8 cellular contexts compared by ENCODE assay signal in the genomic region with DNA sequence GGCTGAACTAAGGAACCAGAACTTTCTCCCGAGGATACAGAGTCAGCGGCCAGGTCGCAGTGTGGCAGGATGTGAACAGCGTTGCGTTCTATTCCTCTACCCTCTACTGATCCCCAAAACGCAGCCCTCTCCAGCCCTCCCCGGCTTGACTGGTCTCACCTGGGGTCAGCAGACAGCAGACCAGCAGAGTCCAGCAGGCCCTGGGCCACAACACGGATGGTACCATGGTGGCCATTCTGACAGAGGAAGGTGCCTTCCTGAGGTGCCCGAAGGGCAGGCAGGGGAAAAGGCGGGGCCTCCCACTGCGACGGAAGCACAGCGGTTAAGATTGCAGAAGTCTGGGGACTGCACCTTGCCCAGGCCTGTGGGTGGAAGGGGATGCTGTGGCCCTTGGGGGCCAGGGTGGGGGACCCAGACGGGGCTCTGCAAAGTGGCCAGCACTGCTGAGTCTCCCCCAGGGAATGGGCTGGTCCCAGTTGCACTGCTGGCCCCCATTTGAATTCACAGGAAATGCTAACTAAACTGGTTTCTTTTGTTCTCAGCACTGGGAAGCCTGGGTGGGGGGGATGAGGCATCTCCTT. TPM values are rescaled to one million over a fixed set of nuclear protein-coding genes. Genes with fewer than 3 reads are reported as not detected.
DNase-seq lines count a peak whose midpoint lies in the region; ATAC-seq and TF ChIP-seq lines count a peak whose summit lies in the region.

A gene with protein sequence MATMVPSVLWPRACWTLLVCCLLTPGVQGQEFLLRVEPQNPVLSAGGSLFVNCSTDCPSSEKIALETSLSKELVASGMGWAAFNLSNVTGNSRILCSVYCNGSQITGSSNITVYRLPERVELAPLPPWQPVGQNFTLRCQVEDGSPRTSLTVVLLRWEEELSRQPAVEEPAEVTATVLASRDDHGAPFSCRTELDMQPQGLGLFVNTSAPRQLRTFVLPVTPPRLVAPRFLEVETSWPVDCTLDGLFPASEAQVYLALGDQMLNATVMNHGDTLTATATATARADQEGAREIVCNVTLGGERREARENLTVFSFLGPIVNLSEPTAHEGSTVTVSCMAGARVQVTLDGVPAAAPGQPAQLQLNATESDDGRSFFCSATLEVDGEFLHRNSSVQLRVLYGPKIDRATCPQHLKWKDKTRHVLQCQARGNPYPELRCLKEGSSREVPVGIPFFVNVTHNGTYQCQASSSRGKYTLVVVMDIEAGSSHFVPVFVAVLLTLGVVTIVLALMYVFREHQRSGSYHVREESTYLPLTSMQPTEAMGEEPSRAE (minus strand): TSS at position 245 of the 581 bp plus-strand sequence. CDS start 10 bp downstream, at position 235.

- no peak for TF ChIP-seq CTCF in GM12864 (IDR thresholded peaks at IDR 0.05; ENCODE audit: low read depth, low read length, missing control alignments)

- ATAC-seq in HG03097 (IDR thresholded peaks at IDR 0.05; ENCODE audit: low FRiP score, unreplicated experiment) = peak; percentile 53
- ATAC-seq in HG03139 (IDR thresholded peaks at IDR 0.05; ENCODE audit: unreplicated experiment) = no peak

- peak within 1 kb of the TSS; percentile 69 for H3K4me3 ChIP-seq in GM12864 (ENCODE audit: low read depth, low read length)

- in situ Hi-C loops in endometrial microvascular endothelial cells (cut with HindIII; ENCODE audit: inconsistent ontology term, low pct_unique_long_range_greater_than_20kb, low sequenced_read_pairs) = no loop called here

- peak; percentile 45 for DNase-seq in GM12864 (ENCODE audit: low read depth)
- peak; percentile 37 for DNase-seq in activated CD4-positive, CD25-positive, alpha-beta regulatory T cell treated with anti-CD3 and anti-CD28 coated beads, Interleukin-2, amount 50 U/mL, for 16 hours (ENCODE audit: low read depth, low spot score)
- DNase-seq in stimulated activated CD4-positive, alpha-beta T cell treated with anti-CD3 and anti-CD28 coated beads, TNF-alpha, amount 100 ng/mL, for 1 hour (ENCODE audit: low read depth in 3 of 3, low spot score in 1 of 3) = peak; percentile 25 to 44 (median 29)
- no peak for DNase-seq in NCI-H1436 treated with DMSO at 0.1 percent for 48 hours (lab: John Stamatoyannopoulos, UW)
- no peak for DNase-seq in DMS 273 treated with DMSO at 0.1 percent for 48 hours (lab: John Stamatoyannopoulos, UW)

RNA-seq across cellular contexts. Expression of the gene that starts here (rescaled TPM):
- 11.8 TPM for total RNA-seq in endometrial microvascular endothelial cells (ENCODE audit: inconsistent ontology term)

Comparison
In these comparisons a context has a peak if more than half of its experiments do, and no peak if none do; other contexts are left out.
1. DNase-seq: peak in GM12864 (single experiment), activated CD4-positive, CD25-positive, alpha-beta regulatory T cell treated with anti-CD3 and anti-CD28 coated beads, Interleukin-2, amount 50 U/mL, for 16 hours (single experiment) and stimulated activated CD4-positive, alpha-beta T cell treated with anti-CD3 and anti-CD28 coated beads, TNF-alpha, amount 100 ng/mL, for 1 hour (3 of 3); none in NCI-H1436 treated with DMSO at 0.1 percent for 48 hours (single experiment) and DMS 273 treated with DMSO at 0.1 percent for 48 hours (single experiment).